Comparison of ENCODE assay signal across 1 cellular context in genomic region chr17:7916383-7916677, GRCh38.
A peak's percentile ranks its signal among the peaks of the same experiment; 100 is the strongest.
TF ChIP-seq lines count a peak whose summit lies in the region.

No MANE protein-coding gene starts in this region.

TF ChIP-seq in H1, 55 proteins besides CTCF, POLR2A, EP300 and RAD21:
- no peak for TF ChIP-seq JUND (IDR thresholded peaks at IDR 0.05; ENCODE audit: low read length)
- no peak for TF ChIP-seq FOSL1 (IDR thresholded peaks at IDR 0.05; ENCODE audit: insufficient read depth, low read depth, low read length)
- TF ChIP-seq EZH2 (IDR thresholded peaks at IDR 0.05; ENCODE audit: low read depth, low read length, severe bottlenecking) = peak; percentile 47
- no peak for TF ChIP-seq JUN (IDR thresholded peaks at IDR 0.05; ENCODE audit: low read depth, low read length)
- no peak for TF ChIP-seq CBX8 (IDR thresholded peaks at IDR 0.05; ENCODE audit: borderline replicate concordance, low read depth, low read length)
- peak; percentile 10; the same call in 1 of the 2 replicates for TF ChIP-seq E2F6 (IDR thresholded peaks at IDR 0.05)
- no peak for TF ChIP-seq CEBPB (IDR thresholded peaks at IDR 0.05; ENCODE audit: low read depth, low read length)
- TF ChIP-seq SP4 (IDR thresholded peaks at IDR 0.05; ENCODE audit: low read length) = no peak
- TF ChIP-seq KDM5A (IDR thresholded peaks at IDR 0.05; ENCODE audit: low read length) = no peak
- TF ChIP-seq SAP30 (IDR thresholded peaks at IDR 0.05; ENCODE audit: insufficient read depth, insufficient replicate concordance, low read length) = no peak
- no peak for TF ChIP-seq USF2 (IDR thresholded peaks at IDR 0.05; ENCODE audit: low read length)
- TF ChIP-seq MAX (IDR thresholded peaks at IDR 0.05) = peak; percentile 1
- TF ChIP-seq POLR2AphosphoS5 (IDR thresholded peaks at IDR 0.05; ENCODE audit: low read depth, low read length) = no peak
- TF ChIP-seq ZNF274 (IDR thresholded peaks at IDR 0.05; ENCODE audit: borderline replicate concordance, extremely low read depth, low read length) = no peak
- no peak for TF ChIP-seq BACH1 (IDR thresholded peaks at IDR 0.05; ENCODE audit: low read length)
